6 cellular contexts compared by ENCODE assay signal in the genomic region with DNA sequence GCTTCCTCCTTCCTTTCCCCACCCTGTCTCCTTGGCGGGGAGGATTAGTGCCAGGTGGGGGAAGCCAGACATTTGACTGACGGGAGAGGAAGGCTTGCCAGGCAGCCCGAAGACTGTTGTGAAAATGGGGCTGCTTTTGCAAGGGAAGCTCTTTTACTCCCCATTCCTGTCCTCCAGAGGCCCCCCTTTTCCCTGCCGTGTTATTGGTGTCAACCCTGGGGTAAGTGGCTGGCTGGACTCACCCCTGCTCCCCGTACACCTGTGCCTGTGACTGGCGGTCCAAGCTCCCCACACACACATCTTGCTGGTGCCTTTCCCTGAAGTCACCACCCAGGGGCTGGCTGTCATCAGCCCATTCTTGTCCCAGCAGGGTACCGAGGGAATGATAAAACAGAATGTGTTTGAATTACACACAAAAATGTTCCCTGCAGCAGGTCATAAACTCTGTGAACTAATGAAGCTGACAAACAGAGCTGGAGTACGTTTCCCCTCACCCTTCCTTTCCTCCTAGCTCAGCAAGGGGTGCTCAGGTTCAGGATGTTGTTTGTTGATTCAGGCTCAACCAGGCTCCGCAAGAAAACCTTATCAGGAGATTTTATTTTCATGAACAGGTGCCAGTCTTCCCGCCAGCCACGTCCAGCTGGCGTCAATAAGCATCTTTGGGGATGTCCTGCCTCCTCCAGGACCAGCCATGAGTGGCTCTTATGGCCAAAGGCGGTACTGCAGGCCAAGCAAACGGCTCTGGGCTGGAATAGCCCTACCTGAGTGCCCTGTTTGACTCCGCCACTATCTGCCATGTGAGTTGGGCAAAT. TPM values are rescaled to one million over a fixed set of nuclear protein-coding genes. Genes with fewer than 3 reads are reported as not detected.
DNase-seq lines count a peak whose midpoint lies in the region; ATAC-seq and TF ChIP-seq lines count a peak whose summit lies in the region.

No MANE protein-coding gene starts in this region.

- no peak overlapping the region for H3K4me3 ChIP-seq in esophagus muscularis mucosa
- no peak overlapping the region for H3K4me3 ChIP-seq in upper lobe of left lung

- TF ChIP-seq CTCF in esophagus muscularis mucosa (IDR thresholded peaks at IDR 0.05) (peak; percentile 49 to 78 (median 54)), upper lobe of left lung (IDR thresholded peaks at IDR 0.05) (peak; percentile 74 to 90 (median 81))

- no peaks in the 10 kb centered on the region for H3K9me3 Mint-ChIP-seq in activated CD8-positive, alpha-beta memory T cell treated with anti-CD3 and anti-CD28 coated beads, Interleukin-2, amount 10 ng/mL, durations not matched to agents 7 days and 5 days (ENCODE audit: low read depth)

- peak; percentile 54 for DNase-seq in activated CD8-positive, alpha-beta memory T cell treated with anti-CD3 and anti-CD28 coated beads, Interleukin-2, amount 10 ng/mL, durations not matched to agents 7 days and 5 days
- no peak for DNase-seq in activated CD8-positive, alpha-beta memory T cell treated with anti-CD3 and anti-CD28 coated beads, Interleukin-2, amount 50 U/mL, for 4 hours
- DNase-seq in NCI-H774 (lab: John Stamatoyannopoulos, UW) (peak; percentile 78), esophagus muscularis mucosa (ENCODE audit: extremely low spot score) (no peak), upper lobe of left lung (peak in 1 of 2 donors; percentile 85), GDM1 (lab: John Stamatoyannopoulos, UW) (no peak)

- peaks cover 3% of the 10 kb centered on the region for H3K27me3 Mint-ChIP-seq in activated CD8-positive, alpha-beta memory T cell treated with anti-CD3 and anti-CD28 coated beads, Interleukin-2, amount 10 ng/mL, durations not matched to agents 7 days and 5 days

- H3K27ac ChIP-seq in esophagus muscularis mucosa (replicated peaks in 1 of 4) (no peak overlapping the region), upper lobe of left lung (peak overlapping the region in 3 of 4 donors; percentile 28 to 70 (median 43))

- H3K36me3 ChIP-seq in esophagus muscularis mucosa (peaks cover 0 to 4% (median 4%) of the 10 kb centered on the region in 4 donors), upper lobe of left lung (peaks cover 3 to 32% (median 9%) of the 10 kb centered on the region in 4 donors)

- CTCF ChIA-PET in activated CD8-positive, alpha-beta memory T cell treated with anti-CD3 and anti-CD28 coated beads, Interleukin-2, amount 10 ng/mL, durations not matched to agents 7 days and 5 days (lab: Charles Lee), result interaction anchor here (0.8 to 4.3 kb wide), 22 partner anchors 9 to 164 kb away, joined by 3 to 28 read pairs (median 5); partner anchors contain the start of genes HID1 and SLC16A5

- peaks cover 12% of the 10 kb centered on the region for H3K4me1 Mint-ChIP-seq in activated CD8-positive, alpha-beta memory T cell treated with anti-CD3 and anti-CD28 coated beads, Interleukin-2, amount 10 ng/mL, durations not matched to agents 7 days and 5 days

- intact Hi-C loops in esophagus muscularis mucosa (cut with DNase I), result loop anchor here (10.0 kb wide), 1 partner anchor 131 kb away; the partner anchor contains the start of gene HID1

- TF ChIP-seq POLR2A in esophagus muscularis mucosa (IDR thresholded peaks at IDR 0.05; ENCODE audit: low read depth), result no peak
- peak in 1 of 4 donors; percentile 6 for TF ChIP-seq POLR2A in upper lobe of left lung (IDR thresholded peaks at IDR 0.05)

- TF ChIP-seq EP300 in esophagus muscularis mucosa (IDR thresholded peaks at IDR 0.05), result no peak
- TF ChIP-seq EP300 in upper lobe of left lung (IDR thresholded peaks at IDR 0.05), result peak in 1 of 4 donors; percentile 66

- no peaks in the 10 kb centered on the region for H3K27me3 ChIP-seq in esophagus muscularis mucosa
- H3K27me3 ChIP-seq in upper lobe of left lung, result no peaks in the 10 kb centered on the region

- no peak overlapping the region for H3K27ac Mint-ChIP-seq in activated CD8-positive, alpha-beta memory T cell treated with anti-CD3 and anti-CD28 coated beads, Interleukin-2, amount 10 ng/mL, durations not matched to agents 7 days and 5 days

- H3K9me3 ChIP-seq in esophagus muscularis mucosa (no peaks in the 10 kb centered on the region), upper lobe of left lung (no peaks in the 10 kb centered on the region)

- WGBS in esophagus muscularis mucosa, result 62% methylated on average over 15 of the region's 15 CpGs
- WGBS in upper lobe of left lung, 2 donors, result 53 to 56% methylated on average over 13 to 15 of the region's 15 CpGs

- no peak for ATAC-seq in activated CD8-positive, alpha-beta memory T cell treated with anti-CD3 and anti-CD28 coated beads, Interleukin-2, amount 10 ng/mL, durations not matched to agents 7 days and 5 days
- ATAC-seq in upper lobe of left lung (ENCODE audit: low FRiP score in 2 of 2), result peak; percentile 57 to 74

- H3K4me1 ChIP-seq in esophagus muscularis mucosa (peaks cover 10 to 23% (median 12%) of the 10 kb centered on the region in 4 donors), upper lobe of left lung (peaks cover 6 to 36% (median 26%) of the 10 kb centered on the region in 4 donors)

- no peak overlapping the region for H3K4me3 Mint-ChIP-seq in activated CD8-positive, alpha-beta memory T cell treated with anti-CD3 and anti-CD28 coated beads, Interleukin-2, amount 10 ng/mL, durations not matched to agents 7 days and 5 days

- H3K36me3 Mint-ChIP-seq in activated CD8-positive, alpha-beta memory T cell treated with anti-CD3 and anti-CD28 coated beads, Interleukin-2, amount 10 ng/mL, durations not matched to agents 7 days and 5 days, result no peaks in the 10 kb centered on the region

RNA-seq across cellular contexts. Expression of gene ARMC7, which starts 4.3 kb away (rescaled TPM):
- total RNA-seq in activated CD8-positive, alpha-beta memory T cell treated with anti-CD3 and anti-CD28 coated beads, Interleukin-2, amount 10 ng/mL, durations not matched to agents 7 days and 5 days, result 10 to 100 TPM; 13.5 to 14.5 TPM
- total RNA-seq in esophagus muscularis mucosa, result 10 to 100 TPM in 1 of 4 donors, 1 to 10 TPM in 3; 3.5 to 10.3 (median 6.7) TPM
- 10 to 100 TPM in 5 of 6 donors, 1 to 10 TPM in 1; 7.3 to 29.5 (median 16.6) TPM for total RNA-seq in upper lobe of left lung

RNA-seq across cellular contexts. Expression of gene SLC16A5, which starts 17.7 kb away (rescaled TPM):
- 1 to 10 TPM; 2.3 to 3.2 TPM for total RNA-seq in activated CD8-positive, alpha-beta memory T cell treated with anti-CD3 and anti-CD28 coated beads, Interleukin-2, amount 10 ng/mL, durations not matched to agents 7 days and 5 days
- total RNA-seq in esophagus muscularis mucosa, result 1 to 10 TPM; 3.8 to 9.7 (median 7.6) TPM
- 100 to 1,000 TPM in 4 of 6 donors, 10 to 100 TPM in 2; 40.6 to 234 (median 123) TPM for total RNA-seq in upper lobe of left lung

RNA-seq across cellular contexts. Expression of gene NT5C, which starts 26.1 kb away (rescaled TPM):
- total RNA-seq in activated CD8-positive, alpha-beta memory T cell treated with anti-CD3 and anti-CD28 coated beads, Interleukin-2, amount 10 ng/mL, durations not matched to agents 7 days and 5 days, result 10 to 100 TPM; 65.2 to 73.1 TPM
- 10 to 100 TPM; 70.6 to 98.7 (median 75.1) TPM for total RNA-seq in esophagus muscularis mucosa
- total RNA-seq in upper lobe of left lung, result 100 to 1,000 TPM in 2 of 6 donors, 10 to 100 TPM in 4; 46.4 to 113 (median 76.6) TPM

RNA-seq across cellular contexts. Expression of gene JPT1, which starts 48.8 kb away (rescaled TPM):
- total RNA-seq in activated CD8-positive, alpha-beta memory T cell treated with anti-CD3 and anti-CD28 coated beads, Interleukin-2, amount 10 ng/mL, durations not matched to agents 7 days and 5 days, result 100 to 1,000 TPM; 277 to 301 TPM
- 10 to 100 TPM in 3 of 4 donors, 1 to 10 TPM in 1; 5.4 to 24.2 (median 18.4) TPM for total RNA-seq in esophagus muscularis mucosa
- total RNA-seq in upper lobe of left lung, result 100 to 1,000 TPM in 1 of 6 donors, 10 to 100 TPM in 5; 44.0 to 118 (median 70.1) TPM

RNA-seq across cellular contexts. Expression of gene KCTD2, which starts 58.5 kb away (rescaled TPM):
- total RNA-seq in activated CD8-positive, alpha-beta memory T cell treated with anti-CD3 and anti-CD28 coated beads, Interleukin-2, amount 10 ng/mL, durations not matched to agents 7 days and 5 days, result 10 to 100 TPM; 16.8 to 19.1 TPM
- total RNA-seq in esophagus muscularis mucosa, result 10 to 100 TPM; 20.3 to 37.7 (median 29.9) TPM
- 10 to 100 TPM; 17.8 to 26.1 (median 22.9) TPM for total RNA-seq in upper lobe of left lung

Comparison
In these comparisons a context has a peak if more than half of its experiments do, and no peak if none do; other contexts are left out.
1. DNase-seq: peak in activated CD8-positive, alpha-beta memory T cell treated with anti-CD3 and anti-CD28 coated beads, Interleukin-2, amount 10 ng/mL, durations not matched to agents 7 days and 5 days (single experiment) and NCI-H774 (single experiment); none in activated CD8-positive, alpha-beta memory T cell treated with anti-CD3 and anti-CD28 coated beads, Interleukin-2, amount 50 U/mL, for 4 hours (single experiment), esophagus muscularis mucosa (single experiment) and GDM1 (single experiment).
2. H3K27ac ChIP-seq: peak in upper lobe of left lung (3 of 4); none in esophagus muscularis mucosa (0 of 4).